ENCODE assay signal across 21 cellular contexts in genomic region chr1:2353907-2354438, GRCh38.
"Had no signal": no experiment of that assay in that cellular context is flagged by ENCODE, and none has a peak within 500 bp of the region (broad histone marks: within the 10 kb centered on the region; RNA-seq: fewer than 3 reads in every experiment).

No MANE protein-coding gene starts in this region.

- ATAC-seq: activated CD4-positive, CD25-positive, alpha-beta regulatory T cell treated with anti-CD3 and anti-CD28 coated beads, Interleukin-2, amount 50 U/mL, for 24 hours; activated CD8-positive, alpha-beta T cell treated with anti-CD3 and anti-CD28 coated beads, Interleukin-2, amount 10 ng/mL, durations not matched to agents 7 days and 5 days; body of pancreas; left lung; mucosa of descending colon; stimulated activated naive CD8-positive, alpha-beta T cell treated with anti-CD3 and anti-CD28 coated beads, Interleukin-15, amount 100 ng/mL, for 72 hours had no signal

- H3K36me3 ChIP-seq: left lung, right atrium auricular region had no signal

- H3K27ac ChIP-seq: body of pancreas, left lung, skin epidermis had no signal

- H3K9me3 ChIP-seq: body of pancreas, left lung, mucosa of descending colon, right atrium auricular region had no signal

- H3K27me3 ChIP-seq: body of pancreas, right atrium auricular region had no signal

- DNase-seq: activated CD4-positive, alpha-beta T cell treated with anti-CD3 and anti-CD28 coated beads, Interleukin-2, amount 10 ng/mL, durations not matched to agents 7 days and 5 days; activated CD8-positive, alpha-beta T cell treated with anti-CD3 and anti-CD28 coated beads, Interleukin-2, amount 10 ng/mL, durations not matched to agents 7 days and 5 days; activated naive CD4-positive, alpha-beta T cell treated with Interleukin-2 at 50 U/mL for 16 hours; activated naive CD8-positive, alpha-beta T cell treated with anti-CD3 and anti-CD28 coated beads, Interleukin-2, amount 10 ng/mL, durations not matched to agents 7 days and 5 days; activated T-cell treated with anti-CD3 and anti-CD28 coated beads, Interleukin-2, amount 50 U/mL, for 24 hours; amygdala; body of pancreas; caudate nucleus; foreskin melanocyte; glutamatergic neuron; hypothalamus; naive B cell; stimulated activated CD4-positive, alpha-beta T cell treated with anti-CD3 and anti-CD28 coated beads, Interleukin-15, amount 100 ng/mL, for 24 hours; stimulated activated CD4-positive, alpha-beta T cell treated with anti-CD3 and anti-CD28 coated beads, Interleukin-4, amount 100 ng/mL, for 1 hour; stimulated activated naive CD8-positive, alpha-beta T cell treated with anti-CD3 and anti-CD28 coated beads, Interleukin-15, amount 100 ng/mL, for 72 hours; T1000 had no signal

- H3K4me3 ChIP-seq: body of pancreas, left lung, mucosa of descending colon, right atrium auricular region, skin epidermis had no signal

- H3K4me1 ChIP-seq: body of pancreas, left lung had no signal
